In the genomic region with DNA sequence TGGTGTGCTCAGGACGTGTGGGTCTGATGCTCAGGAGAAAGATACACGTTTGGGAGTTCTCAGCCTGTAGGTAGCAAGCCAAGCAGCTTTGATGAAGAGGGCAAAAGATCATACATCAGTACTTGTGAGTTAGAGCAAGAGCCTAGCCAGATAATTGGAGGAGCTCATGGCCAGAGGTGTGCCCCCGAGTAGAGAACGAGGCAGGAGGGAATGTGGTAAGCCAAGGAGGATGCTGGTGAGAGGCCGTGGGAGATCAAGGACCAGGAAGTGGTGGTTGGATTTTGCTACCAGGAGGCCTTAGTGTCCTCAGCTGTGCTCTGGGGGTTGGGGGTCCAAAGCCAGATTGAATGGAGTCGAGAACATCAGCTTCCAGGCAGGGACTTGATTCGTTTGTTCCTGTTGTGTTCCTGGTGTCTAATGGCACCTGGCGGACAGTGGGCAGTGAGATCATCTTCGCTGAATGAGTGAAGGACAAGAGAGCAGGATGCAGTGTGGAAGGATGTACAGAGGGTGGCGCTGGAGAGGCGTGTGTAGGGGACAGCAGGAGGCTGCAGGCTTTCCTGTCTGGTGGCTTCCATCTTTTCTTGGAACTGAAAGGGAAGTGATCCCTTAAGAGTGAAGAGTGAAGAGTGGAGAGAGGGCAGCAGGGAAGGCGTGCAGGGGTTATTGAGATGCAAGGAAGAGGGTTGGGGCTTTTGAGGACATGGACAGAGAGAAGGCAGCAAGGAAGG, we compare ENCODE assay signal across 8 cellular contexts. TPM values are rescaled to one million over a fixed set of nuclear protein-coding genes. Genes with fewer than 3 reads are reported as not detected.
DNase-seq lines count a peak whose midpoint lies in the region; ATAC-seq, FAIRE-seq and TF ChIP-seq lines count a peak whose summit lies in the region.

No MANE protein-coding gene starts in this region.

- H3K9ac ChIP-seq in HepG2 (ENCODE audit: insufficient read depth, low read depth, low read length), result no peak overlapping the region

- H3K79me2 ChIP-seq in HepG2 (ENCODE audit: insufficient read depth, low read length), result no peaks in the 10 kb centered on the region

- in situ Hi-C loops in astrocyte of the spinal cord (cut with HindIII; ENCODE audit: low sequenced_read_pairs) (no loop called here), HepG2 (cut with HindIII; ENCODE audit: extremely low pct_ligation_motif_present, low pct_unique_long_range_greater_than_20kb) (no loop called here)

- no peak for TF ChIP-seq POLR2A in HepG2 (IDR thresholded peaks at IDR 0.05; ENCODE audit: insufficient read depth in 1 of 2, low read depth in 2 of 2, low read length in 2 of 2)

- CTCF ChIA-PET in A673 (lab: Charles Lee) (no interaction called here), HepG2 (lab: Yijun Ruan, JAX; ENCODE audit: low intra/inter-chr PET ratio, low total read pairs) (no interaction called here)

- H3K9me3 ChIP-seq in A673 (ENCODE audit: low read depth, low read length, poor library complexity, severe bottlenecking) (no peaks in the 10 kb centered on the region), HepG2 (ENCODE audit: low read length) (no peaks in the 10 kb centered on the region)

- peak; percentile 78 for FAIRE-seq in HepG2 (lab: Jason Lieb, UNC)

- intact Hi-C loops in A673 (cut with micrococcal nuclease; ENCODE audit: unreplicated experiment) (no loop called here), HepG2 (cut with micrococcal nuclease; ENCODE audit: unreplicated experiment) (no loop called here)

- H3K4me2 ChIP-seq in HepG2 (ENCODE audit: low read depth, low read length), result no peak overlapping the region

- ATAC-seq in HepG2 (peak; percentile 77), GM21367 (IDR thresholded peaks at IDR 0.05; ENCODE audit: unreplicated experiment) (no peak), HG03097 (IDR thresholded peaks at IDR 0.05; ENCODE audit: low FRiP score, unreplicated experiment) (no peak)

- no peak for TF ChIP-seq EP300 in HepG2 (IDR thresholded peaks at IDR 0.05; ENCODE audit: low read depth in 2 of 2, low read length in 2 of 2)
- TF ChIP-seq EP300 in HepG2 (CRISPR knock-in tag; IDR thresholded peaks at IDR 0.05; ENCODE audit: borderline replicate concordance), result 0 out of 2 replicates have a peak, but pooled peaks have one; percentile 12

- no peak overlapping the region for H3K4me3 ChIP-seq in A673 (ENCODE audit: low read depth, low read length, poor library complexity, severe bottlenecking)
- no peak overlapping the region for H3K4me3 ChIP-seq in astrocyte of the spinal cord (ENCODE audit: low read depth, low read length)
- H3K4me3 ChIP-seq in HepG2 (replicated peaks in 1 of 3; ENCODE audit: insufficient read depth in 1 of 3, low read depth in 2 of 3, low read length in 3 of 3), result no peak overlapping the region

- H4K20me1 ChIP-seq in HepG2 (ENCODE audit: insufficient read depth, low read length), result no peaks in the 10 kb centered on the region

- no peaks in the 10 kb centered on the region for H3K27me3 ChIP-seq in A673 (replicated peaks; ENCODE audit: insufficient read depth, low read depth, low read length, poor library complexity)
- H3K27me3 ChIP-seq in HepG2 (ENCODE audit: control insufficient read depth in 1 of 2, insufficient read depth in 2 of 2, low read length in 2 of 2), result no peaks in the 10 kb centered on the region

- peak; percentile 62 for DNase-seq in A673 (ENCODE audit: low spot score)
- peak; percentile 53 for DNase-seq in GM03348 (ENCODE audit: low spot score)
- peak; percentile 41 for DNase-seq in NOMO-1 treated with DMSO at 0.1 percent for 48 hours (lab: John Stamatoyannopoulos, UW; ENCODE audit: unreplicated experiment)
- DNase-seq in astrocyte of the spinal cord (ENCODE audit: low read depth, low spot score), result peak; percentile 43
- peak; percentile 70 for DNase-seq in HepG2 (ENCODE audit: low spot score)
- DNase-seq in GM19240 (ENCODE audit: insufficient read length, low spot score), result no peak

- BruUV-seq in A673 (replicated peaks; lab: Mats Ljungman, UMichigan) (no TSS peak), HepG2 (replicated peaks; lab: Mats Ljungman, UMichigan) (no TSS peak)

- TF ChIP-seq CTCF in A673 (conservative IDR thresholded peaks at IDR 0.05; ENCODE audit: low read depth, low read length) (peak; percentile 80), astrocyte of the spinal cord (IDR thresholded peaks at IDR 0.05; ENCODE audit: low read depth, low read length) (peak; percentile 72), HepG2 (CRISPR knock-in tag; IDR thresholded peaks at IDR 0.05) (peak; percentile 83)

- H3K4me1 ChIP-seq in A673 (ENCODE audit: insufficient read depth, low read length, poor library complexity, severe bottlenecking) (no peaks in the 10 kb centered on the region), HepG2 (ENCODE audit: insufficient read depth, low read length) (peaks cover 6% of the 10 kb centered on the region; the same call in 1 of the 2 replicates)

- 63% methylated on average over 12 of the region's 12 CpGs for WGBS in HepG2 (ENCODE audit: low lambda C conversion rate)

- H3K27ac ChIP-seq in A673 (ENCODE audit: low read depth, low read length, poor library complexity, severe bottlenecking) (no peak overlapping the region), HepG2 (ENCODE audit: extremely low read length, insufficient read depth, low read length) (no peak overlapping the region)

- peak; percentile 47; the same call in 1 of the 2 replicates for TF ChIP-seq RAD21 in HepG2 (CRISPR knock-in tag; IDR thresholded peaks at IDR 0.05)

- H3K36me3 ChIP-seq in A673 (ENCODE audit: insufficient read depth, low read length, poor library complexity, severe bottlenecking), result peaks cover 30% of the 10 kb centered on the region
- H3K36me3 ChIP-seq in HepG2 (replicated peaks in 1 of 2; ENCODE audit: control insufficient read depth in 1 of 2, insufficient read depth in 2 of 2, low read length in 2 of 2), result peaks cover 15 to 27% of the 10 kb centered on the region in 2 experiments

- H2AFZ ChIP-seq in HepG2 (ENCODE audit: low read length), result no peak overlapping the region

- POLR2A ChIA-PET in A673 (lab: Charles Lee; ENCODE audit: low non-redundant PET), result interaction anchor here (0.5 kb wide), 1 partner anchor 276 kb away, joined by 3 read pairs; no protein-coding TSS in a partner anchor
- POLR2A ChIA-PET in HepG2 (lab: Yijun Ruan, JAX), result no interaction called here

RNA-seq across cellular contexts. Expression of a gene that starts 11.6 kb away (rescaled TPM):
- total RNA-seq in A673 (2021) (37.0 and 39.3 TPM in 2 replicates), HepG2 (2016; rRNA removed; fragmentation: Illumina TruSeq; extraction: Trizol) (7.4 and 13.7 TPM in 2 replicates)
- total RNA-seq in HepG2 (2016; cell fraction: cytosol; rRNA removed; fragmentation: Illumina TruSeq; extraction: Trizol; ENCODE audit: low read depth), result 0.88 and 1.0 TPM in 2 replicates
- total RNA-seq in HepG2 (2016; cell fraction: insoluble cytoplasmic fraction; rRNA removed; fragmentation: Illumina TruSeq; extraction: Trizol), result 7.5 and 14.8 TPM in 2 replicates
- total RNA-seq in HepG2 (2016; cell fraction: membrane; rRNA removed; fragmentation: Illumina TruSeq; extraction: Trizol), result 3.5 and 3.7 TPM in 2 replicates
- total RNA-seq in HepG2 (2016; cell fraction: nucleus; rRNA removed; fragmentation: Illumina TruSeq; extraction: Trizol), result 7.2 and 8.5 TPM in 2 replicates
- polyA plus RNA-seq in HepG2 (2011; rRNA removed), result 6.0 and 10.1 TPM in 2 replicates
- 4.8 and 8.3 TPM in 2 replicates for polyA plus RNA-seq in HepG2 (2011; cell fraction: cytosol; rRNA removed)
- 32.6 and 42.1 TPM in 2 replicates for polyA plus RNA-seq in HepG2 (2011; cell fraction: nucleus; rRNA removed)
- 6.0 and 7.5 TPM in 2 replicates for polyA plus RNA-seq in HepG2 (2012)
- polyA plus RNA-seq in HepG2 (2016; cell fraction: cytosol; fragmentation: Illumina TruSeq; extraction: Trizol; ENCODE audit: low read depth), result 0.59 and 0.62 TPM in 2 replicates
- polyA plus RNA-seq in HepG2 (2016; cell fraction: insoluble cytoplasmic fraction; fragmentation: Illumina TruSeq; extraction: Trizol; ENCODE audit: low read depth), result 8.3 and 8.7 TPM in 2 replicates
- polyA plus RNA-seq in HepG2 (2016; cell fraction: membrane; fragmentation: Illumina TruSeq; extraction: Trizol; ENCODE audit: low read depth), result 2.0 and 2.5 TPM in 2 replicates
- polyA plus RNA-seq in HepG2 (2016; cell fraction: nucleus; fragmentation: Illumina TruSeq; extraction: Trizol; ENCODE audit: insufficient read depth, low read depth), result 18.4 and 19.3 TPM in 2 replicates
- polyA minus RNA-seq in HepG2 (2011; rRNA and poly(A)+ RNA removed; ENCODE audit: low replicate concordance), result 9.2 and 19.5 TPM in 2 replicates
- 8.9 and 9.6 TPM in 2 replicates for polyA minus RNA-seq in HepG2 (2011; cell fraction: cytosol; rRNA and poly(A)+ RNA removed)
- polyA minus RNA-seq in HepG2 (2011; cell fraction: nucleus; rRNA and poly(A)+ RNA removed), result 6.3 and 7.0 TPM in 2 replicates

RNA-seq across cellular contexts. Expression of a gene that starts 13.9 kb away (rescaled TPM):
- total RNA-seq in A673 (2021) (2.1 and 4.3 TPM in 2 replicates), HepG2 (2016; rRNA removed; fragmentation: Illumina TruSeq; extraction: Trizol) (6.3 and 11.4 TPM in 2 replicates)
- total RNA-seq in HepG2 (2016; cell fraction: cytosol; rRNA removed; fragmentation: Illumina TruSeq; extraction: Trizol; ENCODE audit: low read depth), result 3.1 and 3.3 TPM in 2 replicates
- 6.8 and 11.0 TPM in 2 replicates for total RNA-seq in HepG2 (2016; cell fraction: insoluble cytoplasmic fraction; rRNA removed; fragmentation: Illumina TruSeq; extraction: Trizol)
- total RNA-seq in HepG2 (2016; cell fraction: membrane; rRNA removed; fragmentation: Illumina TruSeq; extraction: Trizol), result 6.6 and 6.9 TPM in 2 replicates
- total RNA-seq in HepG2 (2016; cell fraction: nucleus; rRNA removed; fragmentation: Illumina TruSeq; extraction: Trizol), result 9.5 and 9.8 TPM in 2 replicates
- 32.0 and 41.3 TPM in 2 replicates for polyA plus RNA-seq in HepG2 (2011; rRNA removed)
- polyA plus RNA-seq in HepG2 (2011; cell fraction: cytosol; rRNA removed), result 40.6 and 43.1 TPM in 2 replicates
- polyA plus RNA-seq in HepG2 (2011; cell fraction: nucleus; rRNA removed), result 24.2 and 26.2 TPM in 2 replicates
- 8.4 and 8.8 TPM in 2 replicates for polyA plus RNA-seq in HepG2 (2012)
- 2.0 and 3.1 TPM in 2 replicates for polyA plus RNA-seq in HepG2 (2016; cell fraction: cytosol; fragmentation: Illumina TruSeq; extraction: Trizol; ENCODE audit: low read depth)
- 6.2 and 7.6 TPM in 2 replicates for polyA plus RNA-seq in HepG2 (2016; cell fraction: insoluble cytoplasmic fraction; fragmentation: Illumina TruSeq; extraction: Trizol; ENCODE audit: low read depth)
- polyA plus RNA-seq in HepG2 (2016; cell fraction: membrane; fragmentation: Illumina TruSeq; extraction: Trizol; ENCODE audit: low read depth), result 4.8 and 5.1 TPM in 2 replicates
- polyA plus RNA-seq in HepG2 (2016; cell fraction: nucleus; fragmentation: Illumina TruSeq; extraction: Trizol; ENCODE audit: insufficient read depth, low read depth), result 14.8 and 15.7 TPM in 2 replicates
- polyA minus RNA-seq in HepG2 (2011; rRNA and poly(A)+ RNA removed; ENCODE audit: low replicate concordance), result 9.3 and 112 TPM in 2 replicates
- polyA minus RNA-seq in HepG2 (2011; cell fraction: cytosol; rRNA and poly(A)+ RNA removed), result 19.9 and 21.3 TPM in 2 replicates
- polyA minus RNA-seq in HepG2 (2011; cell fraction: nucleus; rRNA and poly(A)+ RNA removed), result 9.7 and 16.2 TPM in 2 replicates

RNA-seq across cellular contexts. Expression of a gene that starts 22.6 kb away (rescaled TPM):
- 31.4 and 37.1 TPM in 2 replicates for total RNA-seq in A673 (2021)
- 3.6 and 5.6 TPM in 2 replicates for total RNA-seq in HepG2 (2016; rRNA removed; fragmentation: Illumina TruSeq; extraction: Trizol)
- total RNA-seq in HepG2 (2016; cell fraction: cytosol; rRNA removed; fragmentation: Illumina TruSeq; extraction: Trizol; ENCODE audit: low read depth), result 7.1 and 10.5 TPM in 2 replicates
- 3.1 and 5.4 TPM in 2 replicates for total RNA-seq in HepG2 (2016; cell fraction: insoluble cytoplasmic fraction; rRNA removed; fragmentation: Illumina TruSeq; extraction: Trizol)
- 4.3 and 6.1 TPM in 2 replicates for total RNA-seq in HepG2 (2016; cell fraction: membrane; rRNA removed; fragmentation: Illumina TruSeq; extraction: Trizol)
- 6.3 and 8.6 TPM in 2 replicates for total RNA-seq in HepG2 (2016; cell fraction: nucleus; rRNA removed; fragmentation: Illumina TruSeq; extraction: Trizol)
- polyA plus RNA-seq in HepG2 (2011; rRNA removed), result 3.2 and 3.8 TPM in 2 replicates
- polyA plus RNA-seq in HepG2 (2011; cell fraction: cytosol; rRNA removed), result 1.6 and 2.0 TPM in 2 replicates
- polyA plus RNA-seq in HepG2 (2011; cell fraction: nucleus; rRNA removed), result 23.9 and 35.1 TPM in 2 replicates
- polyA plus RNA-seq in HepG2 (2012), result 15.4 and 28.2 TPM in 2 replicates
- polyA plus RNA-seq in HepG2 (2016; cell fraction: cytosol; fragmentation: Illumina TruSeq; extraction: Trizol; ENCODE audit: low read depth), result 0.57 and 1.4 TPM in 2 replicates
- polyA plus RNA-seq in HepG2 (2016; cell fraction: insoluble cytoplasmic fraction; fragmentation: Illumina TruSeq; extraction: Trizol; ENCODE audit: low read depth), result 10.9 and 15.4 TPM in 2 replicates
- 2.9 and 3.9 TPM in 2 replicates for polyA plus RNA-seq in HepG2 (2016; cell fraction: membrane; fragmentation: Illumina TruSeq; extraction: Trizol; ENCODE audit: low read depth)
- 43.7 and 55.5 TPM in 2 replicates for polyA plus RNA-seq in HepG2 (2016; cell fraction: nucleus; fragmentation: Illumina TruSeq; extraction: Trizol; ENCODE audit: insufficient read depth, low read depth)
- polyA minus RNA-seq in HepG2 (2011; rRNA and poly(A)+ RNA removed; ENCODE audit: low replicate concordance), result 5.5 and 8.7 TPM in 2 replicates
- 2.8 and 3.1 TPM in 2 replicates for polyA minus RNA-seq in HepG2 (2011; cell fraction: cytosol; rRNA and poly(A)+ RNA removed)
- polyA minus RNA-seq in HepG2 (2011; cell fraction: nucleus; rRNA and poly(A)+ RNA removed), result 7.0 and 11.2 TPM in 2 replicates

RNA-seq across cellular contexts. Expression of a gene that starts 38.6 kb away (rescaled TPM):
- 1.4 and 1.6 TPM in 2 replicates for total RNA-seq in A673 (2021)
- total RNA-seq in HepG2 (2016; rRNA removed; fragmentation: Illumina TruSeq; extraction: Trizol), result 0.11 and 0.13 TPM in 2 replicates
- 0.18 and 0.20 TPM in 2 replicates for total RNA-seq in HepG2 (2016; cell fraction: cytosol; rRNA removed; fragmentation: Illumina TruSeq; extraction: Trizol; ENCODE audit: low read depth)
- 0.19 TPM in 1 of 2 replicates, not detected in the other for total RNA-seq in HepG2 (2016; cell fraction: insoluble cytoplasmic fraction; rRNA removed; fragmentation: Illumina TruSeq; extraction: Trizol)
- 0.19 and 0.31 TPM in 2 replicates for total RNA-seq in HepG2 (2016; cell fraction: membrane; rRNA removed; fragmentation: Illumina TruSeq; extraction: Trizol)
- not detected in 2 replicates for total RNA-seq in HepG2 (2016; cell fraction: nucleus; rRNA removed; fragmentation: Illumina TruSeq; extraction: Trizol)
- polyA plus RNA-seq in HepG2 (2011; rRNA removed), result 1.8 and 2.6 TPM in 2 replicates
- 1.5 and 1.6 TPM in 2 replicates for polyA plus RNA-seq in HepG2 (2011; cell fraction: cytosol; rRNA removed)
- polyA plus RNA-seq in HepG2 (2011; cell fraction: nucleus; rRNA removed), result 1.7 and 2.3 TPM in 2 replicates
- polyA plus RNA-seq in HepG2 (2012), result 0.57 and 0.99 TPM in 2 replicates
- 0.20 and 0.23 TPM in 2 replicates for polyA plus RNA-seq in HepG2 (2016; cell fraction: cytosol; fragmentation: Illumina TruSeq; extraction: Trizol; ENCODE audit: low read depth)
- 0.44 and 0.81 TPM in 2 replicates for polyA plus RNA-seq in HepG2 (2016; cell fraction: insoluble cytoplasmic fraction; fragmentation: Illumina TruSeq; extraction: Trizol; ENCODE audit: low read depth)
- polyA plus RNA-seq in HepG2 (2016; cell fraction: membrane; fragmentation: Illumina TruSeq; extraction: Trizol; ENCODE audit: low read depth), result 0.44 and 0.47 TPM in 2 replicates
- polyA plus RNA-seq in HepG2 (2016; cell fraction: nucleus; fragmentation: Illumina TruSeq; extraction: Trizol; ENCODE audit: insufficient read depth, low read depth), result 0.28 and 0.49 TPM in 2 replicates
- polyA minus RNA-seq in HepG2 (2011; rRNA and poly(A)+ RNA removed; ENCODE audit: low replicate concordance), result 0.94 and 3.5 TPM in 2 replicates
- 0.49 and 0.97 TPM in 2 replicates for polyA minus RNA-seq in HepG2 (2011; cell fraction: cytosol; rRNA and poly(A)+ RNA removed)
- polyA minus RNA-seq in HepG2 (2011; cell fraction: nucleus; rRNA and poly(A)+ RNA removed), result 0.25 and 0.77 TPM in 2 replicates

RNA-seq across cellular contexts. Expression of a gene that starts 41.1 kb away (rescaled TPM):
- 28.2 and 34.7 TPM in 2 replicates for total RNA-seq in A673 (2021)
- 20.6 and 33.8 TPM in 2 replicates for total RNA-seq in HepG2 (2016; rRNA removed; fragmentation: Illumina TruSeq; extraction: Trizol)
- 194 and 197 TPM in 2 replicates for total RNA-seq in HepG2 (2016; cell fraction: cytosol; rRNA removed; fragmentation: Illumina TruSeq; extraction: Trizol; ENCODE audit: low read depth)
- 22.9 and 35.1 TPM in 2 replicates for total RNA-seq in HepG2 (2016; cell fraction: insoluble cytoplasmic fraction; rRNA removed; fragmentation: Illumina TruSeq; extraction: Trizol)
- total RNA-seq in HepG2 (2016; cell fraction: membrane; rRNA removed; fragmentation: Illumina TruSeq; extraction: Trizol), result 119 and 127 TPM in 2 replicates
- 13.0 and 13.8 TPM in 2 replicates for total RNA-seq in HepG2 (2016; cell fraction: nucleus; rRNA removed; fragmentation: Illumina TruSeq; extraction: Trizol)
- 17.3 and 17.7 TPM in 2 replicates for polyA plus RNA-seq in HepG2 (2011; rRNA removed)
- polyA plus RNA-seq in HepG2 (2011; cell fraction: cytosol; rRNA removed), result 16.6 and 23.0 TPM in 2 replicates
- 6.8 and 7.6 TPM in 2 replicates for polyA plus RNA-seq in HepG2 (2011; cell fraction: nucleus; rRNA removed)
- 9.5 and 11.7 TPM in 2 replicates for polyA plus RNA-seq in HepG2 (2012)
- 217 TPM in 2 replicates for polyA plus RNA-seq in HepG2 (2016; cell fraction: cytosol; fragmentation: Illumina TruSeq; extraction: Trizol; ENCODE audit: low read depth)
- 24.4 and 25.8 TPM in 2 replicates for polyA plus RNA-seq in HepG2 (2016; cell fraction: insoluble cytoplasmic fraction; fragmentation: Illumina TruSeq; extraction: Trizol; ENCODE audit: low read depth)
- polyA plus RNA-seq in HepG2 (2016; cell fraction: membrane; fragmentation: Illumina TruSeq; extraction: Trizol; ENCODE audit: low read depth), result 119 and 124 TPM in 2 replicates
- polyA plus RNA-seq in HepG2 (2016; cell fraction: nucleus; fragmentation: Illumina TruSeq; extraction: Trizol; ENCODE audit: insufficient read depth, low read depth), result 23.8 and 25.6 TPM in 2 replicates
- 4.2 and 4.3 TPM in 2 replicates for polyA minus RNA-seq in HepG2 (2011; rRNA and poly(A)+ RNA removed; ENCODE audit: low replicate concordance)
- polyA minus RNA-seq in HepG2 (2011; cell fraction: cytosol; rRNA and poly(A)+ RNA removed), result 5.2 and 7.2 TPM in 2 replicates
- 3.6 and 3.9 TPM in 2 replicates for polyA minus RNA-seq in HepG2 (2011; cell fraction: nucleus; rRNA and poly(A)+ RNA removed)
